9 cellular contexts compared by ENCODE assay signal in the genomic region with DNA sequence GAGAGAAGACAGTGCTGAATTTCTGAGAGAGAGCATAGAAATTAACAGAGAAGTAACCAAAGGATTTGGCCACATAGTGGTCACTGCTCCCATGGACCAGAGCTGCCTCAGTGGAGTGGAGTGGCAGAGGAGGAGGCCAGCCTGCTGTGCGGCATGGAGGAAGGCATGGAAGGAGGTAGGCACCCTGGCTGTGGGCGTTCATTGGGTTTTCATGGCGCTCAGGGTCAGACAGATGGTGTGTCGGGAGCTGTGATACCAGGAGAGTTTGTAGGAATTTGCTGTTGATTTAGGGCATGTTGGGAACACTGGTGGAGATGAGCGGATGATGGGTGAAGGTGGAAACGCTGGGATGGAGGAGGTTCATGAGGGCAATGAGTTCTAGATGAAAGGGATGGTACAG.
"Had no signal": no experiment of that assay in that cellular context is flagged by ENCODE, and none has a peak within 500 bp of the region (broad histone marks: within the 10 kb centered on the region; RNA-seq: fewer than 3 reads in every experiment).

No MANE protein-coding gene starts in this region.

- H3K27ac Mint-ChIP-seq: GM23338 had no signal

- H3K4me2 ChIP-seq: GM23338 had no signal

- ATAC-seq: GM23338, HepG2 had no signal

- H3K4me3 ChIP-seq: GM23338 had no signal

- H2AFZ ChIP-seq: GM23338 had no signal

- H3K4me3 Mint-ChIP-seq: GM23338, H9, IgD-negative memory B cell had no signal

- DNase-seq: H9, HCEC 1CT, KBM-7 had no signal

- H3K4me1 Mint-ChIP-seq: IgD-negative memory B cell had no signal

- H3K27ac ChIP-seq: HL-60 had no signal

- H3K27me3 Mint-ChIP-seq: IgD-negative memory B cell had no signal

- H3K36me3 Mint-ChIP-seq: IgD-negative memory B cell had no signal

- FAIRE-seq: H1, H54, HepG2 had no signal
